In genomic region chr10:117398014-117398413, GRCh38 we compare ENCODE assay signal across 22 cellular contexts.
"Had no signal": no experiment of that assay in that cellular context is flagged by ENCODE, and none has a peak within 500 bp of the region (broad histone marks: within the 10 kb centered on the region; RNA-seq: fewer than 3 reads in every experiment).

No MANE protein-coding gene starts in this region.

- H3K27me3 Mint-ChIP-seq: stimulated activated naive CD8-positive, alpha-beta T cell treated with anti-CD3 and anti-CD28 coated beads, Interleukin-15, amount 100 ng/mL, for 72 hours had no signal

- H3K36me3 Mint-ChIP-seq: natural killer cell; stimulated activated naive B cell treated with anti-CD40 and anti-IgM and Interleukin-4, amounts not matched to agents 10 μg/mL and 1 μg/mL and 100 μg/mL, for 72 hours had no signal

- H3K4me3 ChIP-seq: coronary artery, dorsolateral prefrontal cortex, heart right ventricle, mucosa of descending colon, ovary, smooth muscle cell, testis, tibial nerve had no signal

- H3K4me2 ChIP-seq: smooth muscle cell had no signal

- H3K27ac Mint-ChIP-seq: natural killer cell; stimulated activated naive B cell treated with anti-CD40 and anti-IgM and Interleukin-4, amounts not matched to agents 10 μg/mL and 1 μg/mL and 100 μg/mL, for 72 hours; stimulated activated naive CD8-positive, alpha-beta T cell treated with anti-CD3 and anti-CD28 coated beads, Interleukin-15, amount 100 ng/mL, for 72 hours had no signal

- DNase-seq: dorsolateral prefrontal cortex; effector CD8-positive, alpha-beta T cell; heart right ventricle; hypothalamus; kidney glomerular epithelial cell; mucosa of descending colon; natural killer cell; nucleus accumbens; ovary; right cardiac atrium; stimulated activated CD4-positive, alpha-beta T cell treated with anti-CD3 and anti-CD28 coated beads, Interleukin-4, amount 100 ng/mL, for 4 hours; stimulated activated naive B cell treated with anti-CD40 and anti-IgM and Interleukin-4, amounts not matched to agents 10 μg/mL and 1 μg/mL and 100 μg/mL, for 72 hours; stimulated activated naive CD8-positive, alpha-beta T cell treated with anti-CD3 and anti-CD28 coated beads, Interleukin-15, amount 100 ng/mL, for 72 hours; testis had no signal

- H3K27ac ChIP-seq: coronary artery, dorsolateral prefrontal cortex, ovary, testis, tibial nerve had no signal

- ATAC-seq: heart right ventricle; left lobe of liver; mucosa of descending colon; right cardiac atrium; stimulated activated naive B cell treated with anti-CD40 and anti-IgM and Interleukin-4, amounts not matched to agents 10 μg/mL and 1 μg/mL and 100 μg/mL, for 72 hours; stimulated activated naive CD8-positive, alpha-beta T cell treated with anti-CD3 and anti-CD28 coated beads, Interleukin-15, amount 100 ng/mL, for 72 hours had no signal

- H3K27me3 ChIP-seq: ovary, testis had no signal

- H3K4me1 ChIP-seq: heart right ventricle, testis, tibial nerve had no signal

- H3K4me3 Mint-ChIP-seq: natural killer cell; neural crest cell; stimulated activated naive B cell treated with anti-CD40 and anti-IgM and Interleukin-4, amounts not matched to agents 10 μg/mL and 1 μg/mL and 100 μg/mL, for 72 hours; stimulated activated naive CD8-positive, alpha-beta T cell treated with anti-CD3 and anti-CD28 coated beads, Interleukin-15, amount 100 ng/mL, for 72 hours had no signal

- H3K36me3 ChIP-seq: heart right ventricle, ovary, tibial nerve had no signal

- FAIRE-seq: frontal cortex, islet of Langerhans, urothelium cell line had no signal

- H3K4me1 Mint-ChIP-seq: natural killer cell; neural crest cell; stimulated activated naive CD8-positive, alpha-beta T cell treated with anti-CD3 and anti-CD28 coated beads, Interleukin-15, amount 100 ng/mL, for 72 hours had no signal

- H3K9me3 ChIP-seq: heart right ventricle, mucosa of descending colon, ovary, testis, tibial nerve had no signal

- H3K9me3 Mint-ChIP-seq: natural killer cell, neural crest cell had no signal
